2 cellular contexts compared by ENCODE assay signal in genomic region chr11:27411330-27411729, GRCh38.
TF ChIP-seq lines count a peak whose summit lies in the region.

No MANE protein-coding gene starts in this region.

TF ChIP-seq in IMR-90, 13 proteins besides CTCF, POLR2A, EP300 and RAD21:
- TF ChIP-seq SMC3 (IDR thresholded peaks at IDR 0.05; ENCODE audit: low read depth, low read length) (no peak), ELK1 (IDR thresholded peaks at IDR 0.05; ENCODE audit: borderline replicate concordance, low read depth, low read length) (no peak), BHLHE40 (IDR thresholded peaks at IDR 0.05; ENCODE audit: low read depth, low read length) (no peak), MAFK (IDR thresholded peaks at IDR 0.05; ENCODE audit: low read depth, low read length) (peak; percentile 95)

TF ChIP-seq in H1, 55 proteins besides CTCF, POLR2A, EP300 and RAD21:
- peak; percentile 56; the same call in 1 of the 2 replicates for TF ChIP-seq MAFK (IDR thresholded peaks at IDR 0.05; ENCODE audit: low read depth, low read length)
- TF ChIP-seq, protein P1, sequence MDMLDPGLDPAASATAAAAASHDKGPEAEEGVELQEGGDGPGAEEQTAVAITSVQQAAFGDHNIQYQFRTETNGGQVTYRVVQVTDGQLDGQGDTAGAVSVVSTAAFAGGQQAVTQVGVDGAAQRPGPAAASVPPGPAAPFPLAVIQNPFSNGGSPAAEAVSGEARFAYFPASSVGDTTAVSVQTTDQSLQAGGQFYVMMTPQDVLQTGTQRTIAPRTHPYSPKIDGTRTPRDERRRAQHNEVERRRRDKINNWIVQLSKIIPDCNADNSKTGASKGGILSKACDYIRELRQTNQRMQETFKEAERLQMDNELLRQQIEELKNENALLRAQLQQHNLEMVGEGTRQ (IDR thresholded peaks at IDR 0.05; ENCODE audit: low read length): no peak
